Comparison of ENCODE assay signal across 15 cellular contexts in the genomic region with DNA sequence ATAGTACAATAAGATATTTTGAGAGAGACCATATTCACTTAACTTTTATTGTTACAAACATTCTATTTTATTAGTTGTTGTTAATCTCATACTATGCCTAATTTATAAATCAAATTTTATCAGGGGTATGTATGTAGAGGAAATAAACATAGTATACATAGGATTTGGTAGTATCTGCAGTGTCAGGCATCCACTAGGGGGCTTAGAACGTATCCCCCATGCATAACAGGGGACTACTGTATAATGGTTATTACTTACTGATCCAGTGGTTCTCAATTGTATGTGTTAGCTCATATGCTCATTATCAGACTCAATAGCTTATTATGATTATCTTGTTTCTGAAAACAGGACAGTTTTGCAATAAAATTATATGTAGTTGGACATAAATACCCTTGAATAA. TPM values are rescaled to one million over a fixed set of nuclear protein-coding genes. Genes with fewer than 3 reads are reported as not detected.
DNase-seq lines count a peak whose midpoint lies in the region; ATAC-seq and TF ChIP-seq lines count a peak whose summit lies in the region.
"Had no signal": no experiment of that assay in that cellular context is flagged by ENCODE, and none has a peak within 500 bp of the region (broad histone marks: within the 10 kb centered on the region; RNA-seq: fewer than 3 reads in every experiment).

No MANE protein-coding gene starts in this region.

- ATAC-seq in heart left ventricle = no peak
- ATAC-seq in HG03469 (IDR thresholded peaks at IDR 0.05; ENCODE audit: unreplicated experiment) = no peak
- ATAC-seq: T-helper 17 cell had no signal

- no peak overlapping the region for H3K4me3 ChIP-seq in cardiac muscle cell
- H3K4me3 ChIP-seq in heart left ventricle = no peak overlapping the region
- no peak overlapping the region for H3K4me3 ChIP-seq in MM.1S (ENCODE audit: low read length)
- H3K4me3 ChIP-seq in choroid plexus epithelial cell (ENCODE audit: low read depth, low read length) = no peak overlapping the region
- H3K4me3 ChIP-seq in retinal pigment epithelial cell (ENCODE audit: low read length) = no peak overlapping the region
- H3K4me3 ChIP-seq: adrenal gland had no signal

- no peaks in the 10 kb centered on the region for H3K27me3 ChIP-seq in cardiac muscle cell
- H3K27me3 ChIP-seq in heart left ventricle = no peaks in the 10 kb centered on the region
- no peaks in the 10 kb centered on the region for H3K27me3 ChIP-seq in MM.1S (replicated peaks; ENCODE audit: insufficient read depth, low read length)
- H3K27me3 ChIP-seq: adrenal gland had no signal

- H3K9me2 ChIP-seq in MM.1S (replicated peaks; ENCODE audit: insufficient read depth, low read length) = no peaks in the 10 kb centered on the region

- no peak overlapping the region for H3K4me2 ChIP-seq in MM.1S (ENCODE audit: low read depth, low read length)

- no peak overlapping the region for H3K27ac Mint-ChIP-seq in MCF 10A (ENCODE audit: low read depth, unreplicated experiment)
- H3K27ac Mint-ChIP-seq: activated T-helper 1 cell treated with anti-CD3 and anti-CD28 coated beads, Interleukin-12 subunit alpha, Interleukin-12 subunit beta, Interleukin-2, Interleukin-4 antibody, amounts not matched to agents 30 ng/mL and 10 ng/mL and 1 ng/mL, durations not matched to agents 14 hours and 24 hours and 36 hours; T-helper 17 cell had no signal

- TF ChIP-seq CTCF in cardiac muscle cell (IDR thresholded peaks at IDR 0.05; ENCODE audit: low read depth, low read length) (peak; percentile 21), heart left ventricle (IDR thresholded peaks at IDR 0.05) (no peak), MM.1S (IDR thresholded peaks at IDR 0.05; ENCODE audit: low read length) (peak; percentile 24), choroid plexus epithelial cell (conservative IDR thresholded peaks at IDR 0.05; ENCODE audit: low read depth, low read length) (peak; percentile 54), retinal pigment epithelial cell (conservative IDR thresholded peaks at IDR 0.05; ENCODE audit: low read depth, low read length) (peak; percentile 44), MCF 10A (IDR thresholded peaks at IDR 0.05; ENCODE audit: unreplicated experiment) (no peak)

- no TSS peak for BruUV-seq in MCF 10A (replicated peaks; lab: Mats Ljungman, UMichigan)

- H3K36me3 Mint-ChIP-seq in MCF 10A (ENCODE audit: insufficient read depth, unreplicated experiment) = peaks cover 15% of the 10 kb centered on the region

- CTCF ChIA-PET in MCF 10A (lab: Yijun Ruan, JAX) = interaction anchor here (0.6 to 2.7 kb wide), 12 partner anchors 9 to 1233 kb away, joined by 3 to 13 read pairs (median 3); no protein-coding TSS in a partner anchor

- no peak for TF ChIP-seq POLR2A in heart left ventricle (IDR thresholded peaks at IDR 0.05)

- H3K9ac ChIP-seq in MM.1S (ENCODE audit: low read length) = no peak overlapping the region

- no peaks in the 10 kb centered on the region for H3K27me3 Mint-ChIP-seq in MCF 10A (ENCODE audit: insufficient read depth, unreplicated experiment)
- H3K27me3 Mint-ChIP-seq: T-helper 17 cell had no signal

- no peaks in the 10 kb centered on the region for H3K36me3 ChIP-seq in cardiac muscle cell
- H3K36me3 ChIP-seq in heart left ventricle = peaks cover 0 to 49% (median 34%) of the 10 kb centered on the region in 9 donors
- no peaks in the 10 kb centered on the region for H3K36me3 ChIP-seq in MM.1S (replicated peaks; ENCODE audit: insufficient read depth, low read length)
- H3K36me3 ChIP-seq: adrenal gland had no signal

- no peak overlapping the region for H2AFZ ChIP-seq in MM.1S (ENCODE audit: low read length)

- H3K4me1 ChIP-seq in cardiac muscle cell (ENCODE audit: low read depth) = no peaks in the 10 kb centered on the region
- peaks cover 0 to 7% (median 0%) of the 10 kb centered on the region in 12 donors for H3K4me1 ChIP-seq in heart left ventricle
- 0 out of 2 replicates have a peak, but pooled peaks cover 4% of the 10 kb centered on the region for H3K4me1 ChIP-seq in MM.1S (ENCODE audit: low read length)

- no peak overlapping the region for H3K4me3 Mint-ChIP-seq in MCF 10A (ENCODE audit: unreplicated experiment)
- H3K4me3 Mint-ChIP-seq: activated T-helper 1 cell treated with anti-CD3 and anti-CD28 coated beads, Interleukin-12 subunit alpha, Interleukin-12 subunit beta, Interleukin-2, Interleukin-4 antibody, amounts not matched to agents 30 ng/mL and 10 ng/mL and 1 ng/mL, durations not matched to agents 14 hours and 24 hours and 36 hours; T-helper 17 cell had no signal

- no peak for DNase-seq in cardiac muscle cell (ENCODE audit: low read depth in 1 of 2, low spot score in 1 of 2)
- no peak for DNase-seq in heart left ventricle
- DNase-seq in MM.1S = no peak
- no peak for DNase-seq in choroid plexus epithelial cell (ENCODE audit: low read depth)
- DNase-seq in retinal pigment epithelial cell (ENCODE audit: low read depth) = no peak
- DNase-seq in MCF 10A (ENCODE audit: unreplicated experiment) = no peak
- no peak for DNase-seq in NCI-H446 treated with DMSO at 0.1 percent for 48 hours (lab: John Stamatoyannopoulos, UW)
- DNase-seq: kidney; stimulated activated CD4-positive, alpha-beta T cell treated with anti-CD3 and anti-CD28 coated beads, Interleukin-1b, Interleukin-23, amount 100 ng/mL, for 48 hours; stimulated activated CD8-positive, alpha-beta memory T cell treated with anti-CD3 and anti-CD28 coated beads, Interleukin-4, amount 100 ng/mL, for 48 hours; T-helper 17 cell; trophoblast cell had no signal

- H4K20me1 ChIP-seq in MM.1S (ENCODE audit: insufficient read depth, low read length) = no peaks in the 10 kb centered on the region

- H3K9me3 ChIP-seq in cardiac muscle cell (ENCODE audit: low read depth) (no peaks in the 10 kb centered on the region), heart left ventricle (peaks cover 0 to 31% (median 14%) of the 10 kb centered on the region in 12 donors), MM.1S (replicated peaks; ENCODE audit: insufficient read depth, low read length) (no peaks in the 10 kb centered on the region)
- H3K9me3 ChIP-seq: adrenal gland had no signal

- H3K79me2 ChIP-seq in MM.1S (ENCODE audit: low read length) = no peaks in the 10 kb centered on the region

- H3K4me1 Mint-ChIP-seq in MCF 10A (ENCODE audit: insufficient read depth, unreplicated experiment) = peaks cover 6% of the 10 kb centered on the region

- POLR2A ChIA-PET in MCF 10A (lab: Yijun Ruan, JAX) = no interaction called here

- intact Hi-C loops in heart left ventricle (cut with DNase I) (no loop called here), MCF 10A (cut with micrococcal nuclease) (no loop called here)

- WGBS in heart left ventricle, 4 donors = 78 to 81% (median 81%) methylated on average over 1 of the region's 1 CpG

- peaks cover 22% of the 10 kb centered on the region for H3K9me3 Mint-ChIP-seq in MCF 10A (ENCODE audit: unreplicated experiment)

- no peak overlapping the region for H3K27ac ChIP-seq in cardiac muscle cell
- H3K27ac ChIP-seq in heart left ventricle = no peak overlapping the region
- no peak overlapping the region for H3K27ac ChIP-seq in MM.1S (ENCODE audit: low read length)
- H3K27ac ChIP-seq: adrenal gland had no signal

- no peaks in the 10 kb centered on the region for H3F3A ChIP-seq in MM.1S (ENCODE audit: insufficient read depth, low read length)

RNA-seq across cellular contexts. Expression of gene CMC1, which starts 27.6 kb away (rescaled TPM):
- total RNA-seq in cardiac muscle cell (9.2 and 14.0 TPM in 2 replicates), heart left ventricle (10 to 100 TPM; 14.9 to 44.1 (median 23.3) TPM), MCF 10A (2022) (31.9 and 35.4 TPM in 2 replicates)
- polyA plus RNA-seq in cardiac muscle cell (72.0 and 84.9 TPM in 2 replicates), heart left ventricle (100 to 1,000 TPM in 1 of 2 donors, 10 to 100 TPM in 1; 74.9 to 106 TPM)

Comparison
In these comparisons a context has a peak if more than half of its experiments do, and no peak if none do; other contexts are left out.
1. CTCF ChIP-seq: peak in cardiac muscle cell (single experiment), MM.1S (single experiment), choroid plexus epithelial cell (single experiment) and retinal pigment epithelial cell (single experiment); none in heart left ventricle (0 of 12) and MCF 10A (single experiment).